In genomic region chr16:14522617-14523135, GRCh38 we compare ENCODE assay signal across 22 cellular contexts.
"Had no signal": no experiment of that assay in that cellular context is flagged by ENCODE, and none has a peak within 500 bp of the region (broad histone marks: within the 10 kb centered on the region; RNA-seq: fewer than 3 reads in every experiment).

No MANE protein-coding gene starts in this region.

- H3K27ac Mint-ChIP-seq: activated T-helper 2 cell treated with anti-CD3 and anti-CD28 coated beads, Interferon-gamma antibody, Interleukin-2, Interleukin-4, amounts not matched to agents 10 μg/mL and 5 μg/mL and 100 μg/mL, durations not matched to agents 14 hours and 24 hours and 36 hours; memory B cell had no signal

- H3K4me1 ChIP-seq: left lung, uterus had no signal

- H3K4me3 Mint-ChIP-seq: memory B cell, natural killer cell had no signal

- H3K27me3 Mint-ChIP-seq: memory B cell had no signal

- DNase-seq: activated CD4-positive, alpha-beta T cell treated with anti-CD3 and anti-CD28 coated beads, Interleukin-2, amount 50 U/mL, for 4 hours; activated CD4-positive, CD25-positive, alpha-beta regulatory T cell treated with anti-CD3 and anti-CD28 coated beads, Interleukin-2, amount 50 U/mL, for 72 hours; activated naive CD4-positive, alpha-beta T cell treated with anti-CD3 and anti-CD28 coated beads, Interleukin-2, amount 50 U/mL, for 16 hours; dorsolateral prefrontal cortex; kidney; left lung; mucosa of descending colon; natural killer cell; nucleus accumbens; posterior cingulate gyrus; retina; stimulated activated CD4-positive, alpha-beta T cell treated with anti-CD3 and anti-CD28 coated beads, Interleukin-15, amount 100 ng/mL, for 24 hours; stimulated activated CD4-positive, alpha-beta T cell treated with anti-CD3 and anti-CD28 coated beads, Interleukin-4, amount 100 ng/mL, for 1 hour; stimulated activated naive CD4-positive, alpha-beta T cell treated with Interleukin-2 at 50 U/mL for 16 hours; substantia nigra; T1000; uterus had no signal

- H3K4me3 ChIP-seq: cardiac muscle cell, dorsolateral prefrontal cortex, hepatocyte, left lung, mucosa of descending colon, tibial nerve, uterus had no signal

- H3K27ac ChIP-seq: cardiac muscle cell, hepatocyte, left lung, tibial nerve, uterus had no signal

- H2AFZ ChIP-seq: hepatocyte had no signal

- H3K27me3 ChIP-seq: cardiac muscle cell, dorsolateral prefrontal cortex, hepatocyte, left lung, tibial nerve, uterus had no signal

- H3K9me3 Mint-ChIP-seq: activated T-helper 2 cell treated with anti-CD3 and anti-CD28 coated beads, Interferon-gamma antibody, Interleukin-2, Interleukin-4, amounts not matched to agents 10 μg/mL and 5 μg/mL and 100 μg/mL, durations not matched to agents 14 hours and 24 hours and 36 hours; memory B cell; natural killer cell had no signal

- H3K36me3 Mint-ChIP-seq: natural killer cell had no signal

- H3K36me3 ChIP-seq: cardiac muscle cell, left lung, tibial nerve, uterus had no signal

- H3K9me3 ChIP-seq: left lung, mucosa of descending colon, tibial nerve, uterus had no signal

- H3K4me2 ChIP-seq: hepatocyte had no signal
